ENCODE assay signal across 8 cellular contexts in genomic region chr18:74251297-74252031, GRCh38. TPM values are rescaled to one million over a fixed set of nuclear protein-coding genes. Genes with fewer than 3 reads are reported as not detected.
DNase-seq lines count a peak whose midpoint lies in the region; ATAC-seq and TF ChIP-seq lines count a peak whose summit lies in the region.

No MANE protein-coding gene starts in this region.

- H3K4me3 ChIP-seq in left ventricle myocardium inferior = no peak overlapping the region
- H3K4me3 ChIP-seq in smooth muscle cell = no peak overlapping the region

- H3K79me2 ChIP-seq in H9 (ENCODE audit: insufficient read depth, low read length) (no peaks in the 10 kb centered on the region; the same call in 1 of the 2 replicates), smooth muscle cell (ENCODE audit: low read depth) (no peaks in the 10 kb centered on the region)

- H2AFZ ChIP-seq in H9 (ENCODE audit: low read length) (no peak overlapping the region), smooth muscle cell (ENCODE audit: low read depth) (no peak overlapping the region)

- peaks cover 9 to 40% (median 27%) of the 10 kb centered on the region in 3 experiments for H3K36me3 Mint-ChIP-seq in H9 (ENCODE audit: insufficient read depth in 1 of 3, low read depth in 3 of 3)

- no peak overlapping the region for H3K18ac ChIP-seq in H9 (ENCODE audit: insufficient read length, low read depth, low read length)

- no peak overlapping the region for H3K14ac ChIP-seq in H9 (ENCODE audit: insufficient read depth, low read length)

- DNase-seq in H9 = no peak
- DNase-seq in left ventricle myocardium inferior = no peak
- no peak for DNase-seq in smooth muscle cell (lab: John Stamatoyannopoulos, UW; ENCODE audit: unreplicated experiment)
- DNase-seq in DMS53 treated with DMSO at 0.1 percent for 48 hours (lab: John Stamatoyannopoulos, UW; ENCODE audit: unreplicated experiment) = no peak
- no peak for DNase-seq in effector CD4-positive, alpha-beta T cell

- no peaks in the 10 kb centered on the region for H3K27me3 Mint-ChIP-seq in H9 (ENCODE audit: low read depth)

- no peaks in the 10 kb centered on the region for H3K79me1 ChIP-seq in H9 (ENCODE audit: insufficient read depth, low read depth, low read length, poor library complexity, severe bottlenecking)

- H2BK15ac ChIP-seq in H9 (ENCODE audit: low read depth, low read length) = no peak overlapping the region

- H3K4me1 Mint-ChIP-seq in H9 = peaks cover 22% of the 10 kb centered on the region in 2 experiments

- H3K36me3 ChIP-seq in left ventricle myocardium inferior = peaks cover 15% of the 10 kb centered on the region
- H3K36me3 ChIP-seq in smooth muscle cell (ENCODE audit: low read depth) = no peaks in the 10 kb centered on the region

- H3K4ac ChIP-seq in H9 (ENCODE audit: low read depth, low read length) = no peak overlapping the region

- H2BK5ac ChIP-seq in H9 (ENCODE audit: insufficient read length, low read length) = no peak overlapping the region

- H4K20me1 ChIP-seq in H9 (ENCODE audit: control insufficient read depth, insufficient read depth, insufficient read length) (no peaks in the 10 kb centered on the region), smooth muscle cell (ENCODE audit: low read depth) (no peaks in the 10 kb centered on the region)

- no peaks in the 10 kb centered on the region for H3K9me3 ChIP-seq in H9 (ENCODE audit: control insufficient read depth, low read depth, low read length)
- no peaks in the 10 kb centered on the region for H3K9me3 ChIP-seq in left ventricle myocardium inferior (replicated peaks)
- H3K9me3 ChIP-seq in smooth muscle cell (replicated peaks; ENCODE audit: low read depth) = no peaks in the 10 kb centered on the region

- intact Hi-C loops in left ventricle myocardium inferior (cut with micrococcal nuclease) = no loop called here

- H4K8ac ChIP-seq in H9 (replicated peaks; ENCODE audit: insufficient read length, low read depth, low read length) = no peak overlapping the region

- WGBS in H9 (ENCODE audit: extremely low coverage, insufficient read length, low lambda C conversion rate) = no CpG with 5 or more reads among the region's 4 CpGs
- 41% methylated on average over 4 of the region's 4 CpGs for WGBS in smooth muscle cell (ENCODE audit: low lambda C conversion rate)

- H3K27ac Mint-ChIP-seq in H9 = peak overlapping the region; percentile 21 to 55 (median 41); a peak in 4 of 7 replicates

- H3K23me2 ChIP-seq in H9 (ENCODE audit: insufficient read length, low read depth, low read length, poor library complexity, severe bottlenecking) = no peaks in the 10 kb centered on the region

- H3K4me2 ChIP-seq in H9 (ENCODE audit: insufficient read depth, insufficient read length, low read length) (no peak overlapping the region), smooth muscle cell (peak overlapping the region; percentile 5)

- H4K91ac ChIP-seq in H9 (ENCODE audit: insufficient read length, low read depth, low read length) = no peak overlapping the region

- H4K5ac ChIP-seq in H9 (ENCODE audit: insufficient read length, low read depth, low read length) = no peak overlapping the region

- H3K27ac ChIP-seq in H9 (ENCODE audit: insufficient read length, low read depth, low read length) (no peak overlapping the region), left ventricle myocardium inferior (replicated peaks) (peak overlapping the region; percentile 46), smooth muscle cell (ENCODE audit: low read depth) (peak overlapping the region; percentile 62)

- H2BK120ac ChIP-seq in H9 (ENCODE audit: low read depth, low read length, poor library complexity, severe bottlenecking) = no peak overlapping the region

- H2AK5ac ChIP-seq in H9 (ENCODE audit: insufficient read length, low read length) = no peak overlapping the region

- H2BK12ac ChIP-seq in H9 (ENCODE audit: insufficient read length, low read depth, low read length) = no peak overlapping the region

- no peak overlapping the region for H3K9ac ChIP-seq in H9 (ENCODE audit: extremely low read depth, insufficient read length, low read length)
- no peak overlapping the region for H3K9ac ChIP-seq in smooth muscle cell (ENCODE audit: low read depth)

- ATAC-seq in SK-N-SH treated with all-trans-retinoic acid at 6 μM for 48 hours (peak; percentile 67), GM21723 (IDR thresholded peaks at IDR 0.05; ENCODE audit: unreplicated experiment) (no peak), GM19023 (IDR thresholded peaks at IDR 0.05; ENCODE audit: unreplicated experiment) (no peak)

- H3K56ac ChIP-seq in H9 (ENCODE audit: insufficient read length, low read depth, low read length) = no peak overlapping the region

- no peak overlapping the region for H2BK20ac ChIP-seq in H9 (ENCODE audit: low read depth, low read length, poor library complexity, severe bottlenecking)

- H3K4me1 ChIP-seq in H9 (ENCODE audit: insufficient read depth, low read length) (0 out of 2 replicates have a peak, but pooled peaks cover 1% of the 10 kb centered on the region), left ventricle myocardium inferior (peaks cover 38% of the 10 kb centered on the region), smooth muscle cell (ENCODE audit: low read depth) (peaks cover 18% of the 10 kb centered on the region)

- TF ChIP-seq CTCF in H9 (conservative IDR thresholded peaks at IDR 0.05) (no peak), left ventricle myocardium inferior (IDR thresholded peaks at IDR 0.05; ENCODE audit: borderline replicate concordance) (no peak), smooth muscle cell (IDR thresholded peaks at IDR 0.05; ENCODE audit: borderline replicate concordance, insufficient read depth, poor library complexity, severe bottlenecking) (no peak)

- no peak overlapping the region for H3T11ph ChIP-seq in H9 (ENCODE audit: low read length)

- peaks cover 35% of the 10 kb centered on the region for H3F3A ChIP-seq in smooth muscle cell (ENCODE audit: low read depth)

- no peak overlapping the region for H3K23ac ChIP-seq in H9 (ENCODE audit: insufficient read length, low read depth, low read length)

- H3K9me3 Mint-ChIP-seq in H9 = no peaks in the 10 kb centered on the region; a peak in 1 of 5 replicates

- H3K4me3 Mint-ChIP-seq in H9 = no peak overlapping the region

- no peaks in the 10 kb centered on the region for H3K27me3 ChIP-seq in H9 (ENCODE audit: insufficient read depth, low read length)
- no peaks in the 10 kb centered on the region for H3K27me3 ChIP-seq in left ventricle myocardium inferior (ENCODE audit: low read depth)
- H3K27me3 ChIP-seq in smooth muscle cell (ENCODE audit: low read depth) = no peaks in the 10 kb centered on the region

TF ChIP-seq in SK-N-SH treated with all-trans-retinoic acid at 6 μM for 48 hours, 23 proteins besides CTCF, POLR2A, EP300 and RAD21:
- TF ChIP-seq ISL1 (CRISPR knock-in tag; IDR thresholded peaks at IDR 0.05) (peak; percentile 54), TOX (CRISPR knock-in tag; IDR thresholded peaks at IDR 0.05; ENCODE audit: borderline replicate concordance) (peak; percentile 51; the same call in 1 of the 2 replicates), CSRNP3 (CRISPR knock-in tag; IDR thresholded peaks at IDR 0.05) (no peak), TCF4 (CRISPR knock-in tag; IDR thresholded peaks at IDR 0.05; ENCODE audit: borderline replicate concordance) (peak; percentile 38; the same call in 1 of the 2 replicates), ESRRG (CRISPR knock-in tag; IDR thresholded peaks at IDR 0.05) (no peak)
TF ChIP-seq in SK-N-SH treated with all-trans-retinoic acid at 6 μM for 48 hours: peak in this region for 3.

RNA-seq across cellular contexts. Expression of gene CYB5A, which starts 40.3 kb away (rescaled TPM):
- total RNA-seq in H9 (2021) (87.9 and 93.2 TPM in 2 replicates), left ventricle myocardium inferior (105 TPM), smooth muscle cell (52.8 and 61.5 TPM in 2 replicates)
- 77.6 and 83.2 TPM in 2 replicates for polyA plus RNA-seq in smooth muscle cell
